ENCODE assay signal across 8 cellular contexts in the genomic region with DNA sequence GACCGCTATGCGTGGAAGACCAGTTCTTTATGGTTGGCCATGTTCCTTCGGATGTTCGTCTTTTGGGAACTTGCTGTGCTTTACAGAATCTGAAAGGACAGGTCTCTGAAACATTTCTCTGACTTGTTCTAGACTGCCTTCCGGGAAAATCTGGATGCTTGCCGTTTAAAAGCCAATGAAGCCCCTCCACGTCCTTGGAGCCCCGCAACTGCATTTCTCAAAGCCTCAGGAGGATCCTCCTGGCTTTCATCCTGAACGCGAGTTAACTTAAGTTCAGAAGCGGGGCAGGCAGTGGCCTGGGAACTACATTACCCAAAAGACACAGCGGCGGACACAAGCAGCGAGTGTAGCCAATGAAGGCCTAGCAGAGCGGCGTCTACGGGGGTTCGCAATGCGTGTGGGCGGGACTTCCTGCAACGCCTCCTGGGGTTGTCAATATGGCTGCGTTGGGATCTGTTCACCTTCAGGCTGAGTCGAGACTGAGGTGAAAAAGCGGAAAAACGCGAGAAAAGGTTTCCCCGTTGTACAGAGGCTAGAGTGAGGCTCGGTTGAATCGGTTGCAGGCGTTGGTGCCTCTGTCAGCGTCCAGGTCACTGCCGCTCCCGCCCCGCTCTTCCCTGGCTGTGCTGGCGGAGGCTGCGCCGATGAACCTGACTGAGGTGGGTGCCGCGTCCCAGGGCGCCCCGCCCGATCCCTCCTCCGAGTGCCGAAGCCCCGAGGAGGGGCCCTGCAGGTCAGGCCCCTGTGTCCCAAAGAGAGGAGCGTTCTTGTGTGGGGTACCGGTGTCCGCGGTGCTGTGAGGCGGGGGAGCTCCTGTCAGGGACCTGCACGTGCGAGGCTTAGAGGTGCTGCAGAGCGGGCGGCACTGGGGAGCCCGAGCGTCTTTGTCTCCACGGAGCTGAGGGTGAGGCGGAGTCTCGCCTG. TPM values are rescaled to one million over a fixed set of nuclear protein-coding genes. Genes with fewer than 3 reads are reported as not detected.
A peak's percentile ranks its signal among the peaks of the same experiment; 100 is the strongest.
DNase-seq lines count a peak whose midpoint lies in the region; ATAC-seq, FAIRE-seq and TF ChIP-seq lines count a peak whose summit lies in the region.

A gene (plus strand): TSS at position 414 of the 924 bp plus-strand sequence. CDS start 2,455 bp downstream, outside the sequence.

- ATAC-seq in GM19395 (IDR thresholded peaks at IDR 0.05; ENCODE audit: unreplicated experiment) (peak; percentile 99), HG03558 (IDR thresholded peaks at IDR 0.05; ENCODE audit: extremely low read depth, unreplicated experiment) (peak; percentile 92), HepG2 (peak; percentile 99)

- TF ChIP-seq EP300 in HepG2 (IDR thresholded peaks at IDR 0.05; ENCODE audit: low read depth in 2 of 2, low read length in 2 of 2) (no peak), HepG2 (CRISPR knock-in tag; IDR thresholded peaks at IDR 0.05; ENCODE audit: borderline replicate concordance) (no peak)

- TF ChIP-seq POLR2A in HepG2 (IDR thresholded peaks at IDR 0.05; ENCODE audit: insufficient read depth in 1 of 2, low read depth in 2 of 2, low read length in 2 of 2) = peak; percentile 54 to 71; a peak in 3 of 4 replicates

- H3K36me3 Mint-ChIP-seq in CD14-positive monocyte = peaks cover 26 to 36% of the 10 kb centered on the region in 2 donors

- no peak; the same call in 1 of the 2 replicates for TF ChIP-seq RAD21 in HepG2 (CRISPR knock-in tag; IDR thresholded peaks at IDR 0.05)

- intact Hi-C loops in CD14-positive monocyte (cut with micrococcal nuclease) (loop anchor here (1.0 to 5.0 kb wide), 5 partner anchors 20 to 221 kb away; a partner anchor contains a TSS), HepG2 (cut with micrococcal nuclease; ENCODE audit: unreplicated experiment) (no loop called here)

- POLR2A ChIA-PET in HepG2 (lab: Yijun Ruan, JAX) = interaction anchor here (1.1 kb wide), 1 partner anchor 43 kb away, joined by 3 read pairs; no protein-coding TSS in a partner anchor

- peak; percentile 85 for FAIRE-seq in HepG2 (lab: Jason Lieb, UNC)

- H3K36me3 ChIP-seq in HepG2 (replicated peaks in 1 of 2; ENCODE audit: control insufficient read depth in 1 of 2, insufficient read depth in 2 of 2, low read length in 2 of 2) = peaks cover 0 to 9% of the 10 kb centered on the region in 2 experiments; a peak in 2 of 5 replicates

- H3K4me1 Mint-ChIP-seq in CD14-positive monocyte = peaks cover 14% of the 10 kb centered on the region

- H3K9ac ChIP-seq in HepG2 (ENCODE audit: insufficient read depth, low read depth, low read length) = peak within 1 kb of the TSS; percentile 77

- no peaks in the 10 kb centered on the region for H4K20me1 ChIP-seq in HepG2 (ENCODE audit: insufficient read depth, low read length)

- in situ Hi-C loops in HepG2 (cut with HindIII; ENCODE audit: extremely low pct_ligation_motif_present, low pct_unique_long_range_greater_than_20kb) = no loop called here

- no peaks in the 10 kb centered on the region; a peak in 1 of 5 replicates for H3K27me3 ChIP-seq in HepG2 (ENCODE audit: control insufficient read depth in 1 of 2, insufficient read depth in 2 of 2, low read length in 2 of 2)

- DNase-seq in CD14-positive monocyte (ENCODE audit: low spot score) (peak; percentile 91), NCI-H748 treated with DMSO at 0.1 percent for 48 hours (lab: John Stamatoyannopoulos, UW) (peak; percentile 92), dermis blood vessel endothelial cell (peak; percentile 97), HepG2 (ENCODE audit: low spot score) (peak; percentile 91)
- peak; percentile 91 for DNase-seq in activated CD4-positive, alpha-beta T cell treated with anti-CD3 and anti-CD28 coated beads, Interleukin-2, amount 50 U/mL, for 1 hour
- DNase-seq in stimulated activated CD4-positive, alpha-beta T cell treated with anti-CD3 and anti-CD28 coated beads, Interleukin-2, amount 100 ng/mL, for 48 hours = peak; percentile 80 to 86

- peak within 1 kb of the TSS; percentile 23 to 95 (median 78) for H3K27ac Mint-ChIP-seq in CD14-positive monocyte

- peak within 1 kb of the TSS; percentile 94 to 96 for H3K4me3 Mint-ChIP-seq in CD14-positive monocyte

- peak within 1 kb of the TSS; percentile 90 for H3K4me2 ChIP-seq in HepG2 (ENCODE audit: low read depth, low read length)

- TF ChIP-seq CTCF in CD14-positive monocyte (IDR thresholded peaks at IDR 0.05) = no peak
- peak; percentile 3; the same call in 1 of the 2 replicates for TF ChIP-seq CTCF in HepG2 (CRISPR knock-in tag; IDR thresholded peaks at IDR 0.05)

- peak within 1 kb of the TSS; percentile 78 to 89 (median 83) for H3K4me3 ChIP-seq in HepG2 (replicated peaks in 1 of 3; ENCODE audit: insufficient read depth in 1 of 3, low read depth in 2 of 3, low read length in 3 of 3)

- H3K79me2 ChIP-seq in HepG2 (ENCODE audit: insufficient read depth, low read length) = peaks cover 12% of the 10 kb centered on the region

- CTCF ChIA-PET in HepG2 (lab: Yijun Ruan, JAX; ENCODE audit: low intra/inter-chr PET ratio, low total read pairs) = no interaction called here

- peak within 1 kb of the TSS; percentile 83 for H2AFZ ChIP-seq in HepG2 (ENCODE audit: low read length)

- peaks cover 0 to 3% (median 0%) of the 10 kb centered on the region in 3 donors for H3K27me3 Mint-ChIP-seq in CD14-positive monocyte (ENCODE audit: low read depth in 3 of 3)

- BruUV-seq in HepG2 (replicated peaks; lab: Mats Ljungman, UMichigan) = TSS peak; percentile 73

- peaks cover 27% of the 10 kb centered on the region for H3K4me1 ChIP-seq in HepG2 (ENCODE audit: insufficient read depth, low read length)

- peaks cover 14 to 30% (median 20%) of the 10 kb centered on the region in 7 donors for H3K9me3 Mint-ChIP-seq in CD14-positive monocyte

- WGBS in HepG2 (ENCODE audit: low lambda C conversion rate) = 2% methylated on average over 28 of the region's 59 CpGs

- peak within 1 kb of the TSS; percentile 36 for H3K27ac ChIP-seq in HepG2 (ENCODE audit: extremely low read length, insufficient read depth, low read length)

- H3K9me3 ChIP-seq in HepG2 (ENCODE audit: low read length) = no peaks in the 10 kb centered on the region

TF ChIP-seq in HepG2, 621 proteins besides CTCF, POLR2A, EP300 and RAD21 (continues in another document):
- TF ChIP-seq ZNF788 (CRISPR knock-in tag; IDR thresholded peaks at IDR 0.05; ENCODE audit: borderline replicate concordance) (0 out of 2 replicates have a peak, but pooled peaks have one; percentile 74), ATF1 (CRISPR knock-in tag; IDR thresholded peaks at IDR 0.05) (peak; percentile 90), ZNF33A (CRISPR knock-in tag; IDR thresholded peaks at IDR 0.05; ENCODE audit: borderline replicate concordance) (no peak), ZC3H13 (CRISPR knock-in tag; IDR thresholded peaks at IDR 0.05) (0 out of 2 replicates have a peak, but pooled peaks have one; percentile 56)
- TF ChIP-seq, protein P1, sequence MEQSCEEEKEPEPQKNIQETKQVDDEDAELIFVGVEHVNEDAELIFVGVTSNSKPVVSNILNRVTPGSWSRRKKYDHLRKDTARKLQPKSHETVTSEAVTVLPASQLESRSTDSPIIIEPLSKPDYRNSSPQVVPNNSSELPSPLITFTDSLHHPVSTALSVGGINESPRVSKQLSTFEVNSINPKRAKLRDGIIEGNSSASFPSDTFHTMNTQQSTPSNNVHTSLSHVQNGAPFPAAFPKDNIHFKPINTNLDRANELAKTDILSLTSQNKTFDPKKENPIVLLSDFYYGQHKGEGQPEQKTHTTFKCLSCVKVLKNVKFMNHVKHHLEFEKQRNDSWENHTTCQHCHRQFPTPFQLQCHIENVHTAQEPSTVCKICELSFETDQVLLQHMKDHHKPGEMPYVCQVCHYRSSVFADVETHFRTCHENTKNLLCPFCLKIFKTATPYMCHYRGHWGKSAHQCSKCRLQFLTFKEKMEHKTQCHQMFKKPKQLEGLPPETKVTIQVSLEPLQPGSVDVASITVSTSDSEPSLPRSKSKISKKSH (CRISPR knock-in tag; IDR thresholded peaks at IDR 0.05; ENCODE audit: borderline replicate concordance) = peak; percentile 84; the same call in 1 of the 2 replicates
- TF ChIP-seq, protein P2, sequence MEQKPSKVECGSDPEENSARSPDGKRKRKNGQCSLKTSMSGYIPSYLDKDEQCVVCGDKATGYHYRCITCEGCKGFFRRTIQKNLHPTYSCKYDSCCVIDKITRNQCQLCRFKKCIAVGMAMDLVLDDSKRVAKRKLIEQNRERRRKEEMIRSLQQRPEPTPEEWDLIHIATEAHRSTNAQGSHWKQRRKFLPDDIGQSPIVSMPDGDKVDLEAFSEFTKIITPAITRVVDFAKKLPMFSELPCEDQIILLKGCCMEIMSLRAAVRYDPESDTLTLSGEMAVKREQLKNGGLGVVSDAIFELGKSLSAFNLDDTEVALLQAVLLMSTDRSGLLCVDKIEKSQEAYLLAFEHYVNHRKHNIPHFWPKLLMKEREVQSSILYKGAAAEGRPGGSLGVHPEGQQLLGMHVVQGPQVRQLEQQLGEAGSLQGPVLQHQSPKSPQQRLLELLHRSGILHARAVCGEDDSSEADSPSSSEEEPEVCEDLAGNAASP (CRISPR knock-in tag; IDR thresholded peaks at IDR 0.05; ENCODE audit: borderline replicate concordance) = 0 out of 2 replicates have a peak, but pooled peaks have one; percentile 37

RNA-seq across cellular contexts. Expression of the gene that starts here (rescaled TPM):
- polyA plus RNA-seq in CD14-positive monocyte (1 to 10 TPM; 1.4 to 2.3 TPM), HepG2 (2011; rRNA removed) (3.0 and 3.7 TPM in 2 replicates)
- total RNA-seq in dermis blood vessel endothelial cell (10.9 and 11.4 TPM in 2 replicates), HepG2 (2016; rRNA removed; fragmentation: Illumina TruSeq; extraction: Trizol) (10.1 and 14.0 TPM in 2 replicates)
- 1.7 and 1.8 TPM in 2 replicates for total RNA-seq in HepG2 (2016; cell fraction: cytosol; rRNA removed; fragmentation: Illumina TruSeq; extraction: Trizol; ENCODE audit: low read depth)
- total RNA-seq in HepG2 (2016; cell fraction: insoluble cytoplasmic fraction; rRNA removed; fragmentation: Illumina TruSeq; extraction: Trizol) = 9.0 and 13.5 TPM in 2 replicates
- total RNA-seq in HepG2 (2016; cell fraction: membrane; rRNA removed; fragmentation: Illumina TruSeq; extraction: Trizol) = 6.0 and 7.0 TPM in 2 replicates
- 11.7 and 13.5 TPM in 2 replicates for total RNA-seq in HepG2 (2016; cell fraction: nucleus; rRNA removed; fragmentation: Illumina TruSeq; extraction: Trizol)
- 1.5 and 3.0 TPM in 2 replicates for polyA plus RNA-seq in HepG2 (2011; cell fraction: cytosol; rRNA removed)
- 8.1 and 8.6 TPM in 2 replicates for polyA plus RNA-seq in HepG2 (2011; cell fraction: nucleus; rRNA removed)
- polyA plus RNA-seq in HepG2 (2012) = 2.4 and 2.5 TPM in 2 replicates
- 0.35 and 0.54 TPM in 2 replicates for polyA plus RNA-seq in HepG2 (2016; cell fraction: cytosol; fragmentation: Illumina TruSeq; extraction: Trizol; ENCODE audit: low read depth)
- 6.0 and 7.0 TPM in 2 replicates for polyA plus RNA-seq in HepG2 (2016; cell fraction: insoluble cytoplasmic fraction; fragmentation: Illumina TruSeq; extraction: Trizol; ENCODE audit: low read depth)
- 1.5 and 1.9 TPM in 2 replicates for polyA plus RNA-seq in HepG2 (2016; cell fraction: membrane; fragmentation: Illumina TruSeq; extraction: Trizol; ENCODE audit: low read depth)
- polyA plus RNA-seq in HepG2 (2016; cell fraction: nucleus; fragmentation: Illumina TruSeq; extraction: Trizol; ENCODE audit: insufficient read depth, low read depth) = 7.0 and 7.2 TPM in 2 replicates
- polyA minus RNA-seq in HepG2 (2011; rRNA and poly(A)+ RNA removed; ENCODE audit: low replicate concordance) = 24.0 and 24.2 TPM in 2 replicates
- polyA minus RNA-seq in HepG2 (2011; cell fraction: cytosol; rRNA and poly(A)+ RNA removed) = 3.7 and 5.4 TPM in 2 replicates
- polyA minus RNA-seq in HepG2 (2011; cell fraction: nucleus; rRNA and poly(A)+ RNA removed) = 51.2 and 58.4 TPM in 2 replicates

Comparison
In these comparisons a context has a peak if more than half of its experiments do, and no peak if none do; other contexts are left out.
1. Peak in every context shown above with its lines: DNase-seq, ATAC-seq, H3K4me3 ChIP-seq and H3K27ac ChIP-seq.